1 cellular context compared by ENCODE assay signal in genomic region chr11:3014314-3014938, GRCh38.
A peak's percentile ranks its signal among the peaks of the same experiment; 100 is the strongest.
TF ChIP-seq lines count a peak whose summit lies in the region.

No MANE protein-coding gene starts in this region.

TF ChIP-seq in GM12878, 131 proteins besides CTCF, POLR2A, EP300 and RAD21:
- TF ChIP-seq MEF2A (IDR thresholded peaks at IDR 0.05; ENCODE audit: insufficient read depth, low read depth, low read length) (no peak), ZBTB33 (IDR thresholded peaks at IDR 0.05) (0 out of 2 replicates have a peak, but pooled peaks have one; percentile 16)
